Comparison of ENCODE assay signal across 37 cellular contexts in genomic region chr10:26520575-26520974, GRCh38.
"Had no signal": no experiment of that assay in that cellular context is flagged by ENCODE, and none has a peak within 500 bp of the region (broad histone marks: within the 10 kb centered on the region; RNA-seq: fewer than 3 reads in every experiment).

No MANE protein-coding gene starts in this region.

- H3K36me3 ChIP-seq: brain microvascular endothelial cell, MG63, Peyer's patch, SJSA1 had no signal

- ATAC-seq: activated CD8-positive, alpha-beta memory T cell treated with anti-CD3 and anti-CD28 coated beads, Interleukin-2, amount 10 ng/mL, durations not matched to agents 7 days and 5 days; activated naive CD4-positive, alpha-beta T cell treated with anti-CD3 and anti-CD28 coated beads, Interleukin-2, amount 50 U/mL, for 72 hours; PC-3 had no signal

- H3K27me3 Mint-ChIP-seq: activated CD4-positive, alpha-beta memory T cell treated with anti-CD3 and anti-CD28 coated beads, Interleukin-2, amount 10 ng/mL, durations not matched to agents 7 days and 5 days; activated CD8-positive, alpha-beta memory T cell treated with anti-CD3 and anti-CD28 coated beads, Interleukin-2, amount 10 ng/mL, durations not matched to agents 7 days and 5 days had no signal

- DNase-seq: activated CD4-positive, alpha-beta memory T cell treated with anti-CD3 and anti-CD28 coated beads, Interleukin-2, amount 10 ng/mL, durations not matched to agents 7 days and 5 days; activated CD4-positive, alpha-beta T cell treated with anti-CD3 and anti-CD28 coated beads for 4 hours; activated CD4-positive, CD25-positive, alpha-beta regulatory T cell treated with anti-CD3 and anti-CD28 coated beads, Interleukin-2, amount 50 U/mL, for 72 hours; activated CD8-positive, alpha-beta memory T cell treated with anti-CD3 and anti-CD28 coated beads for 24 hours; activated CD8-positive, alpha-beta memory T cell treated with anti-CD3 and anti-CD28 coated beads, Interleukin-2, amount 10 ng/mL, durations not matched to agents 7 days and 5 days; activated CD8-positive, alpha-beta memory T cell treated with anti-CD3 and anti-CD28 coated beads, Interleukin-2, amount 50 U/mL, for 48 hours; activated gamma-delta T cell; activated naive CD4-positive, alpha-beta T cell treated with Interleukin-2 at 50 U/mL for 16 hours; amniotic stem cell; aorta; brain microvascular endothelial cell; central memory CD4-positive, alpha-beta T cell; Kasumi-1; KG1; MG63; MV-4-11; NCI-H1092 treated with DMSO at 0.1 percent for 48 hours; NCI-H1417; NCI-H146; NCI-H187; NCI-H2029 treated with DMSO at 0.1 percent for 48 hours; NCI-H2107; NCI-H2171; NCI-H510A; NCI-H526; NCI-H748 treated with DMSO at 0.1 percent for 48 hours; NK-92 treated with Interleukin-12 subunit alpha and Interleukin-12 subunit beta, amount 100 ng/mL, for 24 hours; PC-3; Peyer's patch; RPMI8226; SHP77 treated with DMSO at 0.1 percent for 48 hours; SK-N-SH had no signal

- H3K27ac ChIP-seq: brain microvascular endothelial cell, Peyer's patch, SJSA1 had no signal

- H3K9me3 Mint-ChIP-seq: activated CD4-positive, alpha-beta memory T cell treated with anti-CD3 and anti-CD28 coated beads, Interleukin-2, amount 10 ng/mL, durations not matched to agents 7 days and 5 days had no signal

- H3K4me1 Mint-ChIP-seq: activated CD4-positive, alpha-beta memory T cell treated with anti-CD3 and anti-CD28 coated beads, Interleukin-2, amount 10 ng/mL, durations not matched to agents 7 days and 5 days had no signal

- H3K4me3 Mint-ChIP-seq: activated CD4-positive, alpha-beta memory T cell treated with anti-CD3 and anti-CD28 coated beads, Interleukin-2, amount 10 ng/mL, durations not matched to agents 7 days and 5 days; activated CD8-positive, alpha-beta memory T cell treated with anti-CD3 and anti-CD28 coated beads, Interleukin-2, amount 10 ng/mL, durations not matched to agents 7 days and 5 days; T-helper 1 cell treated with Interleukin-12 subunit alpha and Interleukin-12 subunit beta and Interleukin-4 antibody, amounts not matched to agents 30 μg/mL and 1 μg/mL, for 36 hours; T-helper 2 cell treated with Interferon-gamma antibody and Interleukin-4, amounts not matched to agents 5 μg/mL and 100 μg/mL, for 36 hours had no signal

- H3K4me3 ChIP-seq: MG63, Peyer's patch, SJSA1 had no signal

- H3K27ac Mint-ChIP-seq: activated CD4-positive, alpha-beta memory T cell treated with anti-CD3 and anti-CD28 coated beads, Interleukin-2, amount 10 ng/mL, durations not matched to agents 7 days and 5 days; activated CD8-positive, alpha-beta memory T cell treated with anti-CD3 and anti-CD28 coated beads, Interleukin-2, amount 10 ng/mL, durations not matched to agents 7 days and 5 days; activated naive CD4-positive, alpha-beta T cell treated with anti-CD3 and anti-CD28 coated beads, Interleukin-2, amount 50 U/mL, for 72 hours; activated T-helper 2 cell treated with anti-CD3 and anti-CD28 coated beads, Interferon-gamma antibody, Interleukin-2, Interleukin-4, amounts not matched to agents 10 μg/mL and 5 μg/mL and 100 μg/mL, durations not matched to agents 14 hours and 24 hours and 36 hours; T-helper 1 cell treated with Interleukin-12 subunit alpha and Interleukin-12 subunit beta and Interleukin-4 antibody, amounts not matched to agents 30 μg/mL and 1 μg/mL, for 36 hours; T-helper 2 cell treated with Interferon-gamma antibody and Interleukin-4, amounts not matched to agents 5 μg/mL and 100 μg/mL, for 36 hours had no signal

- H3K9me3 ChIP-seq: MG63, Peyer's patch, SJSA1, SK-N-SH had no signal

- H3K4me1 ChIP-seq: Peyer's patch, SJSA1 had no signal

- H3K27me3 ChIP-seq: brain microvascular endothelial cell, MG63, Peyer's patch, SJSA1 had no signal
